23 cellular contexts compared by ENCODE assay signal in the genomic region with DNA sequence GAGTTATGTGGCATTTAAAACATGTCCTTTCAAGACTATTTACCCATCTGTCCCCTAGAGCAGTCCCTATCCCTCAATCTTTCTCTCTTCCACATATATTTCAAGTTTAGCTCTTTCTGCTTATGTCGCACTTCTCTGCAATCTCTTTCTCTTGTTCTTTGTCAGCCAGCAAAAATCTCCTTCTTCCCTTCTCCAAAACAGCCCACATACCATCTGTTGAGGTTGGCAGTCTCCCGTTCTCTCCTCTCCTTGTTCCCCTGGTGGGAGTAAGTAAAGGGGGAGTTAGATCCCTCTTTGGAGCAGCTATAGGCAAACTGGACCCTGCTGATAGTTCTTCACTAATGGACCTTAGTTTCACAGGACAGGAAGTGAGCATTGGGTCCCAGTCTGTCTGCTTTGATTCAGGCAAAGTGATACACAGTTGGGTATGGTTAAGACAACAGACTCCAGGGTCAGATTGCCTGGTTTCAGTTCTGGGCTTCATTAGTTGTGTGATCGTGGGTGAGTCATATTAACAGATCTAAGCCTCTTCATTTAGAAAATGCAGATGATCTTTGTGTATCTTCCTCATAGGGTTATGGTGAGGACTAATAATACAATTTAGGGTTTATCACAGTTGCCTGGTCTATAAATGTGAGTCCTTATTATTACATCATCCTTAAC. TPM values are rescaled to one million over a fixed set of nuclear protein-coding genes. Genes with fewer than 3 reads are reported as not detected.
"Had no signal": no experiment of that assay in that cellular context is flagged by ENCODE, and none has a peak within 500 bp of the region (broad histone marks: within the 10 kb centered on the region; RNA-seq: fewer than 3 reads in every experiment).

No MANE protein-coding gene starts in this region.

- ATAC-seq: activated CD8-positive, alpha-beta T cell treated with anti-CD3 and anti-CD28 coated beads, Interleukin-2, amount 10 ng/mL, durations not matched to agents 7 days and 5 days; PC-3; T-helper 17 cell; WTC11 had no signal

- H3K36me3 ChIP-seq: cardiac muscle cell, MG63 had no signal

- DNase-seq: activated CD4-positive, alpha-beta T cell treated with anti-CD3 and anti-CD28 coated beads for 48 hours; activated CD4-positive, alpha-beta T cell treated with anti-CD3 and anti-CD28 coated beads, Interleukin-2, amount 50 U/mL, for 4 hours; activated CD4-positive, CD25-positive, alpha-beta regulatory T cell treated with anti-CD3 and anti-CD28 coated beads, Interleukin-2, amount 50 U/mL, for 72 hours; activated CD8-positive, alpha-beta memory T cell treated with anti-CD3 and anti-CD28 coated beads, Interleukin-2, amount 50 U/mL, for 48 hours; activated CD8-positive, alpha-beta T cell treated with anti-CD3 and anti-CD28 coated beads, Interleukin-2, amount 10 ng/mL, durations not matched to agents 7 days and 5 days; activated effector memory CD4-positive, alpha-beta T cell treated with anti-CD3 and anti-CD28 coated beads, Interleukin-2, amount 50 U/mL, for 16 hours; activated naive CD4-positive, alpha-beta T cell treated with anti-CD3 and anti-CD28 coated beads for 36 hours; activated T-cell treated with anti-CD3 and anti-CD28 coated beads, Interleukin-2, amount 50 U/mL, for 24 hours; MG63; MV-4-11; NCI-H1105; NCI-H1436; NCI-H1694 treated with DMSO at 0.1 percent for 48 hours; NCI-H2081; NCI-H510A treated with DMSO at 0.1 percent for 48 hours; NCI-H69; PC-3; SIG-M5; T-helper 17 cell; T-helper 9 cell had no signal

- H3K9me3 ChIP-seq: MG63 had no signal

- H3K4me3 ChIP-seq: cardiac muscle cell, MG63 had no signal

- H3K27me3 ChIP-seq: MG63 had no signal

- H3K27ac ChIP-seq: cardiac muscle cell had no signal

RNA-seq across cellular contexts. Expression of gene BRINP2, which starts 19.7 kb away (rescaled TPM):
- total RNA-seq: activated CD8-positive, alpha-beta T cell treated with anti-CD3 and anti-CD28 coated beads, Interleukin-2, amount 10 ng/mL, durations not matched to agents 7 days and 5 days; activated naive CD4-positive, alpha-beta T cell treated with anti-CD3 and anti-CD28 coated beads for 36 hours; astrocyte; T-helper 17 cell had no signal

RNA-seq across cellular contexts. Expression of gene ASTN1, which starts 25.9 kb away (rescaled TPM):
- total RNA-seq: activated CD8-positive, alpha-beta T cell treated with anti-CD3 and anti-CD28 coated beads, Interleukin-2, amount 10 ng/mL, durations not matched to agents 7 days and 5 days; activated naive CD4-positive, alpha-beta T cell treated with anti-CD3 and anti-CD28 coated beads for 36 hours; PC-3; T-helper 17 cell had no signal
